18 cellular contexts compared by ENCODE assay signal in genomic region chr7:120926943-120927346, GRCh38. TPM values are rescaled to one million over a fixed set of nuclear protein-coding genes. Genes with fewer than 3 reads are reported as not detected.
DNase-seq lines count a peak whose midpoint lies in the region; ATAC-seq and TF ChIP-seq lines count a peak whose summit lies in the region.
"Had no signal": no experiment of that assay in that cellular context is flagged by ENCODE, and none has a peak within 500 bp of the region (broad histone marks: within the 10 kb centered on the region; RNA-seq: fewer than 3 reads in every experiment).

No MANE protein-coding gene starts in this region.

- ATAC-seq in GM18907 (IDR thresholded peaks at IDR 0.05; ENCODE audit: unreplicated experiment) (peak; percentile 8), foreskin keratinocyte (peak; percentile 46), GM19397 (IDR thresholded peaks at IDR 0.05; ENCODE audit: unreplicated experiment) (no peak), HG02973 (IDR thresholded peaks at IDR 0.05; ENCODE audit: unreplicated experiment) (no peak)
- ATAC-seq: activated naive CD4-positive, alpha-beta T cell treated with anti-CD3 and anti-CD28 coated beads, Interleukin-2, amount 50 U/mL, for 72 hours; naive thymus-derived CD4-positive, alpha-beta T cell had no signal

- H3K9me3 ChIP-seq in HEK293 (ENCODE audit: control insufficient read depth, insufficient read depth, low read depth, low read length), result no peaks in the 10 kb centered on the region

- DNase-seq in LoVo (ENCODE audit: low spot score) (peak; percentile 42), foreskin keratinocyte (peak; percentile 5 to 18), NCI-H1694 (lab: John Stamatoyannopoulos, UW) (no peak), lower leg skin (ENCODE audit: low spot score in 2 of 2) (no peak)
- DNase-seq: activated T-cell treated with anti-CD3 and anti-CD28 coated beads, Interleukin-2, amount 50 U/mL, for 1 hour; brain microvascular endothelial cell; DMS79; naive thymus-derived CD4-positive, alpha-beta T cell; NCI-H1105; stimulated activated CD4-positive, alpha-beta T cell treated with anti-CD3 and anti-CD28 coated beads, Interleukin-4, amount 100 ng/mL, for 4 hours; stimulated activated CD8-positive, alpha-beta memory T cell treated with anti-CD3 and anti-CD28 coated beads, Interleukin-4, amount 100 ng/mL, for 48 hours; SW 1271 had no signal

- TF ChIP-seq POLR2A in lower leg skin (IDR thresholded peaks at IDR 0.05), result no peak

- CTCF ChIA-PET in HEK293 (lab: Yijun Ruan, JAX), result interaction anchor here (0.5 kb wide), 1 partner anchor 59 kb away, joined by 4 read pairs; no protein-coding TSS in a partner anchor

- H3K36me3 ChIP-seq in HEK293 (ENCODE audit: control insufficient read depth in 2 of 2, insufficient read depth in 1 of 2, low read length in 2 of 2), result no peaks in the 10 kb centered on the region
- H3K36me3 ChIP-seq: brain microvascular endothelial cell had no signal

- no peak overlapping the region for H3K27ac ChIP-seq in HEK293 (ENCODE audit: extremely low read depth, low read depth, low read length)
- no peak overlapping the region for H3K27ac ChIP-seq in foreskin keratinocyte
- H3K27ac ChIP-seq: brain microvascular endothelial cell had no signal

- POLR2A ChIA-PET in HEK293 (lab: Yijun Ruan, JAX), result no interaction called here

- H3K4me3 ChIP-seq in HEK293 (ENCODE audit: low read depth, low read length) (no peak overlapping the region), lower leg skin (ENCODE audit: low read depth, poor library complexity, severe bottlenecking) (no peak overlapping the region)
- H3K4me3 ChIP-seq: lung had no signal

- H3K4me1 ChIP-seq in HEK293 (ENCODE audit: control insufficient read depth, insufficient read depth, low read length) (no peaks in the 10 kb centered on the region), foreskin keratinocyte (peaks cover 4% of the 10 kb centered on the region)

- intact Hi-C loops in lower leg skin (cut with DNase I; ENCODE audit: low total_unique reads), result no loop called here

- TF ChIP-seq CTCF in HEK293 (tag by site-specific recombination; IDR thresholded peaks at IDR 0.05) (no peak), foreskin keratinocyte (conservative IDR thresholded peaks at IDR 0.05) (no peak), lower leg skin (IDR thresholded peaks at IDR 0.05) (no peak)

- H3K27me3 ChIP-seq in foreskin keratinocyte, result no peaks in the 10 kb centered on the region
- H3K27me3 ChIP-seq: brain microvascular endothelial cell had no signal

- 42 to 45% methylated on average over 2 of the region's 2 CpGs for WGBS in lower leg skin, 2 donors

TF ChIP-seq in HEK293, 187 proteins besides CTCF, POLR2A, EP300 and RAD21 (continues in another document):
- TF ChIP-seq ZNF596 (tag by site-specific recombination; IDR thresholded peaks at IDR 0.05), result no peak
- TF ChIP-seq ZNF121 (tag by site-specific recombination; IDR thresholded peaks at IDR 0.05), result no peak
- no peak for TF ChIP-seq ZNF623 (tag by site-specific recombination; IDR thresholded peaks at IDR 0.05)
- no peak for TF ChIP-seq ATF2 (tag by site-specific recombination; IDR thresholded peaks at IDR 0.05; ENCODE audit: low read depth)
- no peak for TF ChIP-seq ZNF510 (tag by site-specific recombination; IDR thresholded peaks at IDR 0.05; ENCODE audit: insufficient replicate concordance)
- TF ChIP-seq PRDM6 (tag by site-specific recombination; IDR thresholded peaks at IDR 0.05), result peak; percentile 28; the same call in 1 of the 2 replicates
- TF ChIP-seq ZNF677 (tag by site-specific recombination; IDR thresholded peaks at IDR 0.05), result no peak
- TF ChIP-seq BCL11A (tag by site-specific recombination; IDR thresholded peaks at IDR 0.05; ENCODE audit: low read depth), result no peak
- no peak for TF ChIP-seq KLF7 (tag by site-specific recombination; IDR thresholded peaks at IDR 0.05; ENCODE audit: borderline replicate concordance)
- no peak for TF ChIP-seq ZBTB11 (tag by site-specific recombination; conservative IDR thresholded peaks at IDR 0.05; ENCODE audit: low read depth)
- no peak for TF ChIP-seq ZNF223 (tag by site-specific recombination; IDR thresholded peaks at IDR 0.05)
- TF ChIP-seq ZFP37 (tag by site-specific recombination; IDR thresholded peaks at IDR 0.05), result no peak
- no peak for TF ChIP-seq ZBTB21 (tag by site-specific recombination; IDR thresholded peaks at IDR 0.05)
- TF ChIP-seq ZBTB17 (tag by site-specific recombination; IDR thresholded peaks at IDR 0.05), result peak; percentile 72; the same call in 1 of the 2 replicates
- no peak for TF ChIP-seq ZNF10 (tag by site-specific recombination; IDR thresholded peaks at IDR 0.05)
- no peak for TF ChIP-seq ZNF785 (tag by site-specific recombination; IDR thresholded peaks at IDR 0.05)
- TF ChIP-seq ZNF548 (tag by site-specific recombination; IDR thresholded peaks at IDR 0.05), result no peak
- no peak for TF ChIP-seq ZNF18 (tag by site-specific recombination; IDR thresholded peaks at IDR 0.05)
- no peak for TF ChIP-seq SCRT1 (tag by site-specific recombination; IDR thresholded peaks at IDR 0.05; ENCODE audit: borderline replicate concordance)
- TF ChIP-seq ZNF114 (tag by site-specific recombination; IDR thresholded peaks at IDR 0.05), result no peak

RNA-seq across cellular contexts. Expression of gene ING3, which starts 23.6 kb away (rescaled TPM):
- total RNA-seq in foreskin keratinocyte (9.9 and 10.7 TPM in 2 replicates), lower leg skin (10 to 100 TPM in 2 of 4 donors, 1 to 10 TPM in 2; 6.6 to 11.4 (median 9.8) TPM)
- 4.8 and 5.5 TPM in 2 replicates for polyA plus RNA-seq in foreskin keratinocyte

Comparison
In these comparisons a context has a peak if more than half of its experiments do, and no peak if none do; other contexts are left out.
1. ATAC-seq: peak in GM18907 (single experiment) and foreskin keratinocyte (single experiment); none in GM19397 (single experiment) and HG02973 (single experiment).
2. DNase-seq: peak in LoVo (single experiment) and foreskin keratinocyte (2 of 2); none in NCI-H1694 (single experiment) and lower leg skin (0 of 2).